Comparison of ENCODE assay signal across 11 cellular contexts in genomic region chr19:46862504-46862835, GRCh38. TPM values are rescaled to one million over a fixed set of nuclear protein-coding genes. Genes with fewer than 3 reads are reported as not detected.
DNase-seq lines count a peak whose midpoint lies in the region; TF ChIP-seq lines count a peak whose summit lies in the region.
"Had no signal": no experiment of that assay in that cellular context is flagged by ENCODE, and none has a peak within 500 bp of the region (broad histone marks: within the 10 kb centered on the region; RNA-seq: fewer than 3 reads in every experiment).

No MANE protein-coding gene starts in this region.

- TF ChIP-seq CTCF in dorsolateral prefrontal cortex (IDR thresholded peaks at IDR 0.05 in 54 of 56, conservative IDR thresholded peaks at IDR 0.05 in 2 of 56; ENCODE audit: low read depth in 1 of 56, partially characterized antibody in 56 of 56), result no peak

- H2AFZ ChIP-seq in ACC112 (ENCODE audit: low read length, unreplicated experiment), result no peak overlapping the region

- H3K9me3 ChIP-seq in muscle layer of colon (ENCODE audit: low read length), result no peaks in the 10 kb centered on the region

- DNase-seq in dorsolateral prefrontal cortex (peak in 3 of 10 donors; percentile 7 to 37 (median 14)), NAMALWA (ENCODE audit: low spot score) (no peak), COLO668 (lab: John Stamatoyannopoulos, UW; ENCODE audit: unreplicated experiment) (no peak), mucosa of gallbladder (ENCODE audit: low spot score) (no peak)
- DNase-seq in stimulated activated CD4-positive, alpha-beta T cell treated with anti-CD3 and anti-CD28 coated beads, Interleukin-15, amount 100 ng/mL, for 24 hours, result no peak
- DNase-seq: DMS153, glutamatergic neuron, NCI-H2081 treated with DMSO at 0.1 percent for 48 hours had no signal

- peak overlapping the region; percentile 46 for H3K9ac ChIP-seq in muscle layer of colon (ENCODE audit: low read length)

- H3K36me3 ChIP-seq in ACC112 (ENCODE audit: insufficient read depth, low read length), result no peaks in the 10 kb centered on the region
- H3K36me3 ChIP-seq in muscle layer of colon (ENCODE audit: insufficient read depth, low read length), result no peaks in the 10 kb centered on the region

- no peaks in the 10 kb centered on the region for H3K27me3 ChIP-seq in ACC112 (ENCODE audit: insufficient read depth, low read length)
- H3K27me3 ChIP-seq in dorsolateral prefrontal cortex, result no peaks in the 10 kb centered on the region
- no peaks in the 10 kb centered on the region for H3K27me3 ChIP-seq in muscle layer of colon (ENCODE audit: control insufficient read depth in 1 of 2, insufficient read depth in 2 of 2, low read length in 2 of 2)

- H3K79me2 ChIP-seq in ACC112 (ENCODE audit: control insufficient read depth, insufficient read depth, low read length, unreplicated experiment), result peaks cover 63% of the 10 kb centered on the region

- H3K4me1 ChIP-seq in ACC112 (ENCODE audit: control insufficient read depth, insufficient read depth, low read length, unreplicated experiment) (peaks cover 37% of the 10 kb centered on the region), muscle layer of colon (ENCODE audit: insufficient read depth, low read length) (peaks cover 55% of the 10 kb centered on the region)

- H3K27ac ChIP-seq in ACC112 (ENCODE audit: low read depth, low read length) (peak overlapping the region; percentile 94), dorsolateral prefrontal cortex (peak overlapping the region in 58 of 59 donors; percentile 39 to 100 (median 99)), muscle layer of colon (ENCODE audit: low read depth, low read length) (peak overlapping the region; percentile 90)

- TF ChIP-seq EP300 in Ishikawa (IDR thresholded peaks at IDR 0.05; ENCODE audit: borderline replicate concordance), result no peak

- TF ChIP-seq RAD21 in Ishikawa (IDR thresholded peaks at IDR 0.05; ENCODE audit: low read depth), result no peak

- intact Hi-C loops in dorsolateral prefrontal cortex (cut with DNase I), result loop anchor here in 1 of 2 donors (10.0 kb wide), 1 partner anchor 252 kb away; the partner anchor contains the start of gene ZC3H4

- peak overlapping the region; percentile 82 for H3K4me3 ChIP-seq in ACC112 (ENCODE audit: low read depth, low read length)
- H3K4me3 ChIP-seq in dorsolateral prefrontal cortex, result peak overlapping the region; percentile 61 to 93 (median 84)
- peak overlapping the region in 1 of 2 donors; percentile 69 for H3K4me3 ChIP-seq in muscle layer of colon (ENCODE audit: low read depth in 1 of 2, low read length in 2 of 2)

TF ChIP-seq in Ishikawa, 13 proteins besides CTCF, POLR2A, EP300 and RAD21:
- TF ChIP-seq TAF1 (IDR thresholded peaks at IDR 0.05; ENCODE audit: low read depth) (no peak), NFIC (IDR thresholded peaks at IDR 0.05) (no peak), REST (IDR thresholded peaks at IDR 0.05; ENCODE audit: low read depth) (peak; percentile 43; the same call in 1 of the 2 replicates), YY1 (IDR thresholded peaks at IDR 0.05; ENCODE audit: low read depth) (no peak), FOXM1 (IDR thresholded peaks at IDR 0.05; ENCODE audit: borderline replicate concordance, low read depth) (no peak), CEBPB (IDR thresholded peaks at IDR 0.05) (no peak), TCF12 (IDR thresholded peaks at IDR 0.05; ENCODE audit: low read depth) (no peak), USF1 (IDR thresholded peaks at IDR 0.05) (no peak)
TF ChIP-seq in Ishikawa: peak in this region for 1.

RNA-seq across cellular contexts. Expression of gene ARHGAP35, which starts 1.7 kb away (rescaled TPM):
- total RNA-seq in dorsolateral prefrontal cortex (100 to 1,000 TPM in 119 of 120 experiments, 10 to 100 TPM in 1; 91.6 to 219 (median 129) TPM), mucosa of gallbladder (60.1 TPM)

RNA-seq across cellular contexts. Expression of gene AP2S1, which starts 11.8 kb away (rescaled TPM):
- total RNA-seq in dorsolateral prefrontal cortex (100 to 1,000 TPM in 112 of 120 experiments, 10 to 100 TPM in 8; 73.1 to 190 (median 146) TPM), mucosa of gallbladder (125 TPM)
